ENCODE assay signal across 15 cellular contexts in the genomic region with DNA sequence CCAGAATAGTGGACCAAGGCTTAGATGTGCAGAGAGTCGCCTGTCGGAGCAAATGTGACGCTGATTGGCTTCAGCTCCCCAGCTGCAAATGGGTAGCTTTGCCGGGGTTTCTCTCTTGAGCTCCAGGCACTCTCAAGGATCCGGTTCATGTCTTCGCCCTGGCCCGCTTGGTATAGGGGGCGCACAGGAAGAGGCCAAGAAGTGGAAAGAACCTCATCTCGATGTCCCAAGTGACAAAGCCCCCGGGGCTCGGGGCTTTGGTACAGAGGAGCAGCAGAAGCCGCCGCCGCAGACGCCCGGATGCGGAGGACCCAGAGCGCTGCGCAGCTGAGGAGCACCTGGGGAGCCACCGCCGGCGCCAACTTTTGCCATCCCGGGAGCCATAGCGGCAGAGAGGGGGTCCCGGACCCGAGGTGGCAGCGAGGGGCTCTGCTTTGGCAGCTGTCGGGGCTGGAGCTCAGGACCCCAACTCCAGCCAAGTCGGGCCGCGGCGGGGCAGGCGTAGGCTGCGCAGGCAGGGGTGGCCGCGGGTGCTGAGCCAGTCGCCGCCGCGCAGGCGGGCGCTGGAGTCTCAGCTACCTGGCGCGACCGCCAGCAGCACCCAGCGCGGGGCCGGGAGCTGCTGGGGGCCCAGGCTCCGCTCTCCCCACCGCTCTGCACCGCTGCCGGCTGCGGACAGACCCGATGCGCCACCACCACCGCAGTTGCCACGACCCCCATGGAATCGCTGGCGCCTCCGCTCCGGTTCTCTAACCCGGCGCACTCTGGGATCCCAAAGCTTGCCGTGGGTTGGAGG.
DNase-seq lines count a peak whose midpoint lies in the region; ATAC-seq, FAIRE-seq and TF ChIP-seq lines count a peak whose summit lies in the region.
"Had no signal": no experiment of that assay in that cellular context is flagged by ENCODE, and none has a peak within 500 bp of the region (broad histone marks: within the 10 kb centered on the region; RNA-seq: fewer than 3 reads in every experiment).

No MANE protein-coding gene starts in this region.

- DNase-seq in EL (peak; percentile 8), WTC11 (ENCODE audit: low spot score) (peak; percentile 59), posterior vena cava (ENCODE audit: low spot score) (peak; percentile 78), GM19239 (ENCODE audit: insufficient read length, low spot score) (no peak), middle frontal gyrus (ENCODE audit: extremely low spot score, low spot score) (no peak), PC-9 (no peak)
- DNase-seq: activated naive CD4-positive, alpha-beta T cell treated with anti-CD3 and anti-CD28 coated beads, Interleukin-2, amount 10 ng/mL, durations not matched to agents 7 days and 5 days; CD4-positive, alpha-beta T cell; colonic mucosa; NCI-H2171 treated with DMSO at 0.1 percent for 48 hours had no signal

- no peaks in the 10 kb centered on the region for H3K9me3 Mint-ChIP-seq in WTC11
- H3K9me3 Mint-ChIP-seq: activated naive CD4-positive, alpha-beta T cell treated with anti-CD3 and anti-CD28 coated beads, Interleukin-2, amount 10 ng/mL, durations not matched to agents 7 days and 5 days had no signal

- no peaks in the 10 kb centered on the region for H3K9me2 ChIP-seq in PC-9 (ENCODE audit: insufficient read depth)

- H3F3A ChIP-seq in PC-9 (ENCODE audit: insufficient read depth, low read depth): no peaks in the 10 kb centered on the region

- no peak for FAIRE-seq in GM19239 (lab: Jason Lieb, UNC)
- FAIRE-seq: frontal cortex, RCC 7860 had no signal

- no peaks in the 10 kb centered on the region for H3K27me3 ChIP-seq in PC-9 (ENCODE audit: insufficient read depth, low read depth)

- H3K27ac Mint-ChIP-seq in WTC11: no peak overlapping the region
- H3K27ac Mint-ChIP-seq: activated naive CD4-positive, alpha-beta T cell treated with anti-CD3 and anti-CD28 coated beads, Interleukin-2, amount 10 ng/mL, durations not matched to agents 7 days and 5 days; CD4-positive, alpha-beta T cell; memory B cell had no signal

- H4K20me1 ChIP-seq in PC-9 (ENCODE audit: insufficient read depth): no peaks in the 10 kb centered on the region

- intact Hi-C loops in posterior vena cava (cut with DNase I): no loop called here
- intact Hi-C loops in PC-9 (cut with micrococcal nuclease; ENCODE audit: unreplicated experiment): no loop called here

- no peak overlapping the region for H3K27ac ChIP-seq in PC-9
- H3K27ac ChIP-seq: colonic mucosa had no signal

- BruUV-seq in PC-9 (replicated peaks; lab: Mats Ljungman, UMichigan): no TSS peak

- CTCF ChIA-PET in WTC11 (lab: Charles Lee) (interaction anchor here (0.6 to 1.6 kb wide), 12 partner anchors 9 to 1253 kb away, joined by 3 to 14 read pairs (median 3); no protein-coding TSS in a partner anchor), PC-9 (lab: Charles Lee) (no interaction called here)

- no peaks in the 10 kb centered on the region for H3K4me1 ChIP-seq in PC-9 (replicated peaks; ENCODE audit: insufficient read depth)
- H3K4me1 ChIP-seq: colonic mucosa had no signal

- H3K36me3 ChIP-seq in PC-9 (ENCODE audit: low read depth): no peaks in the 10 kb centered on the region
- H3K36me3 ChIP-seq: colonic mucosa had no signal

- ATAC-seq in WTC11 (peak; percentile 82), GM19351 (IDR thresholded peaks at IDR 0.05; ENCODE audit: unreplicated experiment) (no peak)

- H3K79me2 ChIP-seq in PC-9 (ENCODE audit: low read depth): no peaks in the 10 kb centered on the region

- peak overlapping the region; percentile 75 for H3K4me3 Mint-ChIP-seq in WTC11
- H3K4me3 Mint-ChIP-seq: activated naive CD4-positive, alpha-beta T cell treated with anti-CD3 and anti-CD28 coated beads, Interleukin-2, amount 10 ng/mL, durations not matched to agents 7 days and 5 days; CD4-positive, alpha-beta T cell; memory B cell had no signal

- POLR2A ChIA-PET in WTC11 (lab: Charles Lee): interaction anchor here (0.8 kb wide), 1 partner anchor 10 kb away, joined by 3 read pairs; no protein-coding TSS in a partner anchor
- POLR2A ChIA-PET in PC-9 (lab: Charles Lee; ENCODE audit: unreplicated experiment): no interaction called here

- peaks cover 62% of the 10 kb centered on the region for H3K27me3 Mint-ChIP-seq in WTC11 (ENCODE audit: low read depth)

- H3K36me3 Mint-ChIP-seq in WTC11: no peaks in the 10 kb centered on the region; the same call in 1 of the 2 replicates
- H3K36me3 Mint-ChIP-seq: activated naive CD4-positive, alpha-beta T cell treated with anti-CD3 and anti-CD28 coated beads, Interleukin-2, amount 10 ng/mL, durations not matched to agents 7 days and 5 days; memory B cell had no signal

- no peak overlapping the region for H2AFZ ChIP-seq in PC-9

- no peak overlapping the region for H3K4me2 ChIP-seq in PC-9

- no peaks in the 10 kb centered on the region for H3K9me3 ChIP-seq in iPS-18c (ENCODE audit: control insufficient read depth, insufficient read depth, low read length)
- H3K9me3 ChIP-seq in PC-9 (ENCODE audit: insufficient read depth, low read depth): no peaks in the 10 kb centered on the region
- H3K9me3 ChIP-seq: colonic mucosa had no signal

- TF ChIP-seq CTCF in WTC11 (IDR thresholded peaks at IDR 0.05) (no peak), PC-9 (conservative IDR thresholded peaks at IDR 0.05) (no peak)

- peak overlapping the region; percentile 73 for H3K4me3 ChIP-seq in iPS-18c (ENCODE audit: insufficient read depth, low read depth, low read length)
- H3K4me3 ChIP-seq in PC-9: no peak overlapping the region
- H3K4me3 ChIP-seq: colonic mucosa had no signal

- H3K4me1 Mint-ChIP-seq in WTC11: peaks cover 31% of the 10 kb centered on the region
- H3K4me1 Mint-ChIP-seq: activated naive CD4-positive, alpha-beta T cell treated with anti-CD3 and anti-CD28 coated beads, Interleukin-2, amount 10 ng/mL, durations not matched to agents 7 days and 5 days; memory B cell had no signal

TF ChIP-seq in WTC11, 78 proteins besides CTCF, POLR2A, EP300 and RAD21 (continues in another document):
- no peak for TF ChIP-seq EMX1 (CRISPR knock-in tag; IDR thresholded peaks at IDR 0.05)
- TF ChIP-seq TEAD4 (CRISPR knock-in tag; IDR thresholded peaks at IDR 0.05): no peak
- TF ChIP-seq, protein P1, sequence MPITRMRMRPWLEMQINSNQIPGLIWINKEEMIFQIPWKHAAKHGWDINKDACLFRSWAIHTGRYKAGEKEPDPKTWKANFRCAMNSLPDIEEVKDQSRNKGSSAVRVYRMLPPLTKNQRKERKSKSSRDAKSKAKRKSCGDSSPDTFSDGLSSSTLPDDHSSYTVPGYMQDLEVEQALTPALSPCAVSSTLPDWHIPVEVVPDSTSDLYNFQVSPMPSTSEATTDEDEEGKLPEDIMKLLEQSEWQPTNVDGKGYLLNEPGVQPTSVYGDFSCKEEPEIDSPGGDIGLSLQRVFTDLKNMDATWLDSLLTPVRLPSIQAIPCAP (CRISPR knock-in tag; IDR thresholded peaks at IDR 0.05): no peak
- TF ChIP-seq CREM (CRISPR knock-in tag; IDR thresholded peaks at IDR 0.05): 0 out of 2 replicates have a peak, but pooled peaks have one; percentile 20
- TF ChIP-seq, protein P2, sequence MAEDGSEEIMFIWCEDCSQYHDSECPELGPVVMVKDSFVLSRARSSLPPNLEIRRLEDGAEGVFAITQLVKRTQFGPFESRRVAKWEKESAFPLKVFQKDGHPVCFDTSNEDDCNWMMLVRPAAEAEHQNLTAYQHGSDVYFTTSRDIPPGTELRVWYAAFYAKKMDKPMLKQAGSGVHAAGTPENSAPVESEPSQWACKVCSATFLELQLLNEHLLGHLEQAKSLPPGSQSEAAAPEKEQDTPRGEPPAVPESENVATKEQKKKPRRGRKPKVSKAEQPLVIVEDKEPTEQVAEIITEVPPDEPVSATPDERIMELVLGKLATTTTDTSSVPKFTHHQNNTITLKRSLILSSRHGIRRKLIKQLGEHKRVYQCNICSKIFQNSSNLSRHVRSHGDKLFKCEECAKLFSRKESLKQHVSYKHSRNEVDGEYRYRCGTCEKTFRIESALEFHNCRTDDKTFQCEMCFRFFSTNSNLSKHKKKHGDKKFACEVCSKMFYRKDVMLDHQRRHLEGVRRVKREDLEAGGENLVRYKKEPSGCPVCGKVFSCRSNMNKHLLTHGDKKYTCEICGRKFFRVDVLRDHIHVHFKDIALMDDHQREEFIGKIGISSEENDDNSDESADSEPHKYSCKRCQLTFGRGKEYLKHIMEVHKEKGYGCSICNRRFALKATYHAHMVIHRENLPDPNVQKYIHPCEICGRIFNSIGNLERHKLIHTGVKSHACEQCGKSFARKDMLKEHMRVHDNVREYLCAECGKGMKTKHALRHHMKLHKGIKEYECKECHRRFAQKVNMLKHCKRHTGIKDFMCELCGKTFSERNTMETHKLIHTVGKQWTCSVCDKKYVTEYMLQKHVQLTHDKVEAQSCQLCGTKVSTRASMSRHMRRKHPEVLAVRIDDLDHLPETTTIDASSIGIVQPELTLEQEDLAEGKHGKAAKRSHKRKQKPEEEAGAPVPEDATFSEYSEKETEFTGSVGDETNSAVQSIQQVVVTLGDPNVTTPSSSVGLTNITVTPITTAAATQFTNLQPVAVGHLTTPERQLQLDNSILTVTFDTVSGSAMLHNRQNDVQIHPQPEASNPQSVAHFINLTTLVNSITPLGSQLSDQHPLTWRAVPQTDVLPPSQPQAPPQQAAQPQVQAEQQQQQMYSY (CRISPR knock-in tag; IDR thresholded peaks at IDR 0.05): peak; percentile 94
- TF ChIP-seq, protein P3, sequence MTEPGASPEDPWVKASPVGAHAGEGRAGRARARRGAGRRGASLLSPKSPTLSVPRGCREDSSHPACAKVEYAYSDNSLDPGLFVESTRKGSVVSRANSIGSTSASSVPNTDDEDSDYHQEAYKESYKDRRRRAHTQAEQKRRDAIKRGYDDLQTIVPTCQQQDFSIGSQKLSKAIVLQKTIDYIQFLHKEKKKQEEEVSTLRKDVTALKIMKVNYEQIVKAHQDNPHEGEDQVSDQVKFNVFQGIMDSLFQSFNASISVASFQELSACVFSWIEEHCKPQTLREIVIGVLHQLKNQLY (CRISPR knock-in tag; IDR thresholded peaks at IDR 0.05): no peak

Comparison
In these comparisons a context has a peak if more than half of its experiments do, and no peak if none do; other contexts are left out.
1. DNase-seq: peak in EL (single experiment), WTC11 (single experiment) and posterior vena cava (single experiment); none in GM19239 (single experiment), middle frontal gyrus (single experiment) and PC-9 (0 of 2).